Comparison of ENCODE assay signal across 8 cellular contexts in the genomic region with DNA sequence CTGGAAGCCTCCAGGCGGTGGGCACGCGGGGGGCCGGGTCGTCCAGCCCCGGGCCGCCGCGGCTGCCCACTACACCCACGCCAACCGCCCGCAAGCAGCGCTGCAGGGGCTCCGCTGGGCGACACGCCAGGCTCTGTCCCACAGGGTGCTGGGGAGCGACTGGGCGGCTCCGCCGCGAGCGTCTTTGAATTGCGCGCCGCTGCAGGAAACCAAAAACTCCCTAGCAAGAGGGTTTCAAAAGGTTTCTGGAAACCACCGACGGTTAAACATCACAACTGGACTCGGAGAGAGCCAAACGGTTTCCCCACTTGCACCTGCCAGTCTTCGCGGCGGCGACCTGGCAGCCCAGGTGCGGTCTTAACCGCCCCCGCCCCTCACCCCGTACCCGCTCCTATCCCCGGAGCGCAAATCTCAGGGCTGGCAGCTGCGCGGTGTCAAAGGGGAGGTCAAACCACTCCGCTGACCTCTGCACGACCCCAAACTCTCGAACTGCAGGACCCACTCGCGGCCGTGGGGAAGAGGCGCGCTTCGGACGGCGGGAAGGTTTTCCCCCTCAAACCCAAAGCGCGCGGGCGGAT. TPM values are rescaled to one million over a fixed set of nuclear protein-coding genes. Genes with fewer than 3 reads are reported as not detected.
DNase-seq lines count a peak whose midpoint lies in the region; ATAC-seq and TF ChIP-seq lines count a peak whose summit lies in the region.

No MANE protein-coding gene starts in this region.

- no peak for TF ChIP-seq EP300 in neural cell (conservative IDR thresholded peaks at IDR 0.05; ENCODE audit: poor library complexity, severe bottlenecking)

- DNase-seq in DND-41 (peak; percentile 92), GM20000 (ENCODE audit: low spot score) (peak; percentile 87), endothelial cell (ENCODE audit: low spot score) (peak; percentile 14), uterus (no peak)
- DNase-seq in activated CD4-positive, alpha-beta T cell treated with anti-CD3 and anti-CD28 coated beads, Interleukin-2, amount 50 U/mL, for 48 hours: peak; percentile 59 to 68

- intact Hi-C loops in uterus (cut with DNase I; ENCODE audit: low total_unique reads): no loop called here

- no peak for TF ChIP-seq CTCF in DND-41 (IDR thresholded peaks at IDR 0.05; ENCODE audit: borderline replicate concordance, extremely low read depth, low read length, poor library complexity, severe bottlenecking)
- TF ChIP-seq CTCF in GM20000 (IDR thresholded peaks at IDR 0.05; ENCODE audit: extremely low read depth, missing control alignments): no peak
- no peak for TF ChIP-seq CTCF in endothelial cell (IDR thresholded peaks at IDR 0.05; ENCODE audit: unreplicated experiment)
- no peak for TF ChIP-seq CTCF in neural cell (IDR thresholded peaks at IDR 0.05; ENCODE audit: poor library complexity, severe bottlenecking)
- no peak for TF ChIP-seq CTCF in uterus (IDR thresholded peaks at IDR 0.05)

- H3K27me3 Mint-ChIP-seq in endothelial cell (ENCODE audit: unreplicated experiment): peaks cover 11% of the 10 kb centered on the region

- H3K36me3 ChIP-seq in DND-41 (ENCODE audit: insufficient read depth, low read length): peaks cover 45% of the 10 kb centered on the region
- no peaks in the 10 kb centered on the region for H3K36me3 ChIP-seq in neural cell (ENCODE audit: insufficient read depth, low read length)
- H3K36me3 ChIP-seq in uterus: no peaks in the 10 kb centered on the region

- H3K4me3 ChIP-seq in DND-41 (ENCODE audit: low read depth in 1 of 2, low read length in 2 of 2) (peak overlapping the region; percentile 72 to 87), neural cell (ENCODE audit: low read length) (peak overlapping the region; percentile 74), uterus (peak overlapping the region; percentile 24 to 27)

- H3K4me1 ChIP-seq in DND-41 (ENCODE audit: insufficient read depth, low read length): peaks cover 47% of the 10 kb centered on the region
- H3K4me1 ChIP-seq in uterus: peaks cover 0 to 17% of the 10 kb centered on the region in 2 donors

- no peaks in the 10 kb centered on the region for H3K9me3 Mint-ChIP-seq in endothelial cell (ENCODE audit: unreplicated experiment)

- no peak for TF ChIP-seq POLR2A in uterus (IDR thresholded peaks at IDR 0.05)

- H4K20me1 ChIP-seq in DND-41 (ENCODE audit: insufficient read depth, low read length): peaks cover 47% of the 10 kb centered on the region
- no peaks in the 10 kb centered on the region for H4K20me1 ChIP-seq in neural cell (ENCODE audit: insufficient read depth)

- TF ChIP-seq RAD21 in neural cell (conservative IDR thresholded peaks at IDR 0.05): no peak

- ATAC-seq in DND-41 (ENCODE audit: insufficient read depth, low read depth): peak; percentile 64
- peak; percentile 54 for ATAC-seq in HG03571 (IDR thresholded peaks at IDR 0.05; ENCODE audit: unreplicated experiment)
- no peak for ATAC-seq in HG03095 (IDR thresholded peaks at IDR 0.05; ENCODE audit: unreplicated experiment)

- H3K79me2 ChIP-seq in DND-41 (ENCODE audit: insufficient read depth, low read length) (peaks cover 52% of the 10 kb centered on the region), neural cell (replicated peaks; ENCODE audit: insufficient read depth, low read length) (no peaks in the 10 kb centered on the region)

- H3K9me3 ChIP-seq in DND-41 (ENCODE audit: insufficient read depth, low read length, severe bottlenecking): no peaks in the 10 kb centered on the region
- H3K9me3 ChIP-seq in neural cell (ENCODE audit: low read length): no peaks in the 10 kb centered on the region
- H3K9me3 ChIP-seq in uterus: no peaks in the 10 kb centered on the region

- H3K36me3 Mint-ChIP-seq in endothelial cell (ENCODE audit: low read depth, unreplicated experiment): peaks cover 30% of the 10 kb centered on the region

- H3K9ac ChIP-seq in DND-41 (ENCODE audit: low read depth, low read length) (peak overlapping the region; percentile 99), neural cell (ENCODE audit: low read length) (no peak overlapping the region)

- H3K27ac Mint-ChIP-seq in endothelial cell (ENCODE audit: unreplicated experiment): no peak overlapping the region

- H3K27ac ChIP-seq in DND-41 (ENCODE audit: low read length) (peak overlapping the region; percentile 100), neural cell (ENCODE audit: low read length) (no peak overlapping the region), uterus (peak overlapping the region in 1 of 2 donors; percentile 28)

- H3K4me3 Mint-ChIP-seq in endothelial cell (ENCODE audit: unreplicated experiment): peak overlapping the region; percentile 97

- H3F3A ChIP-seq in neural cell (ENCODE audit: insufficient read depth, low read length, poor library complexity, severe bottlenecking): no peaks in the 10 kb centered on the region

- no peaks in the 10 kb centered on the region for H3K27me3 ChIP-seq in DND-41 (ENCODE audit: insufficient read depth, low read length, poor library complexity)
- H3K27me3 ChIP-seq in neural cell (ENCODE audit: insufficient read depth, low read depth, low read length): peaks cover 55% of the 10 kb centered on the region
- peaks cover 0 to 31% of the 10 kb centered on the region in 2 donors for H3K27me3 ChIP-seq in uterus

- H3K9me2 ChIP-seq in neural cell (ENCODE audit: insufficient read depth, low read length): no peaks in the 10 kb centered on the region

- H3K4me2 ChIP-seq in DND-41 (ENCODE audit: insufficient read depth, low read length): peak overlapping the region; percentile 81
- H3K4me2 ChIP-seq in neural cell (ENCODE audit: low read length): peak overlapping the region; percentile 95

- H3K4me1 Mint-ChIP-seq in endothelial cell (ENCODE audit: unreplicated experiment): peaks cover 48% of the 10 kb centered on the region

- no peak overlapping the region; the same call in 1 of the 2 replicates for H2AFZ ChIP-seq in DND-41 (ENCODE audit: low read depth, low read length)
- H2AFZ ChIP-seq in neural cell (ENCODE audit: low read depth, low read length): no peak overlapping the region

TF ChIP-seq in neural cell, 6 proteins besides CTCF, POLR2A, EP300 and RAD21:
- no peak for TF ChIP-seq TAF1 (IDR thresholded peaks at IDR 0.05; ENCODE audit: low read depth)

RNA-seq across cellular contexts. Expression of gene CXCR4, which starts 1.0 kb away (rescaled TPM):
- total RNA-seq in endothelial cell (ENCODE audit: unreplicated experiment) (255 TPM), uterus (10 to 100 TPM in 2 of 4 donors, 1 to 10 TPM in 2; 2.6 to 39.5 (median 19.7) TPM)
- 0.50 and 1.6 TPM in 2 replicates for polyA plus RNA-seq in neural cell
- polyA minus RNA-seq in neural cell: 0.97 and 1.0 TPM in 2 replicates

Comparison
In these comparisons a context has a peak if more than half of its experiments do, and no peak if none do; other contexts are left out.
1. DNase-seq: peak in DND-41 (single experiment), GM20000 (single experiment), activated CD4-positive, alpha-beta T cell treated with anti-CD3 and anti-CD28 coated beads, Interleukin-2, amount 50 U/mL, for 48 hours (2 of 2) and endothelial cell (single experiment); none in uterus (0 of 2).
2. H3K4me3 ChIP-seq: peak in every context shown above with its lines; median percentile 80 in DND-41; 74 in neural cell; 26 in uterus.